In genomic region chr6:165660881-165661415, GRCh38 we compare ENCODE assay signal across 12 cellular contexts. TPM values are rescaled to one million over a fixed set of nuclear protein-coding genes. Genes with fewer than 3 reads are reported as not detected.
DNase-seq lines count a peak whose midpoint lies in the region; ATAC-seq, FAIRE-seq and TF ChIP-seq lines count a peak whose summit lies in the region.
"Had no signal": no experiment of that assay in that cellular context is flagged by ENCODE, and none has a peak within 500 bp of the region (broad histone marks: within the 10 kb centered on the region; RNA-seq: fewer than 3 reads in every experiment).

No MANE protein-coding gene starts in this region.

- no peak for TF ChIP-seq CTCF in neural crest cell (conservative IDR thresholded peaks at IDR 0.05)

- peaks cover 45% of the 10 kb centered on the region for H3K4me1 Mint-ChIP-seq in neural crest cell

- H3K36me3 Mint-ChIP-seq in neural crest cell (ENCODE audit: low read depth): peaks cover 2% of the 10 kb centered on the region
- H3K36me3 Mint-ChIP-seq: naive B cell had no signal

- peak overlapping the region in 1 of 2 donors; percentile 9 for H3K27ac ChIP-seq in esophagus (ENCODE audit: low read depth in 2 of 2, low read length in 1 of 2)
- H3K27ac ChIP-seq: BLaER1 treated with 17β-estradiol and CSF1 and Interleukin-3, amounts not matched to agents 10 nM and 100 nM had no signal

- no peak for FAIRE-seq in urothelium cell line (lab: Jason Lieb, UNC)

- DNase-seq in cardiac septum (ENCODE audit: low spot score) (peak; percentile 84), left ventricle myocardium superior (no peak), neural crest cell (ENCODE audit: low read depth, low spot score) (no peak), urothelium cell line (ENCODE audit: low spot score) (peak; percentile 19), COR-L47 (lab: John Stamatoyannopoulos, UW) (no peak), posterior vena cava (ENCODE audit: low spot score) (no peak)
- DNase-seq: effector memory CD8-positive, alpha-beta T cell; MV-4-11; naive B cell had no signal

- no peaks in the 10 kb centered on the region for H3K36me3 ChIP-seq in esophagus (ENCODE audit: control insufficient read depth in 2 of 2, insufficient read depth in 2 of 2, low read length in 1 of 2)
- H3K36me3 ChIP-seq: BLaER1 treated with 17β-estradiol and CSF1 and Interleukin-3, amounts not matched to agents 10 nM and 100 nM had no signal

- H3K9me3 ChIP-seq in esophagus (ENCODE audit: control insufficient read depth in 2 of 2, insufficient read depth in 1 of 2, low read depth in 1 of 2, low read length in 1 of 2): no peaks in the 10 kb centered on the region

- peak overlapping the region; percentile 90 for H3K4me3 Mint-ChIP-seq in neural crest cell
- H3K4me3 Mint-ChIP-seq: effector memory CD8-positive, alpha-beta T cell had no signal

- H3K9me3 Mint-ChIP-seq in neural crest cell: no peaks in the 10 kb centered on the region
- H3K9me3 Mint-ChIP-seq: effector memory CD8-positive, alpha-beta T cell had no signal

- 0 to 1% methylated on average over 46 to 49 of the region's 49 CpGs for WGBS in esophagus, 2 donors

- H3K27ac Mint-ChIP-seq in neural crest cell (ENCODE audit: unreplicated experiment): peak overlapping the region; percentile 73
- H3K27ac Mint-ChIP-seq: effector memory CD8-positive, alpha-beta T cell; naive B cell had no signal

- intact Hi-C loops in cardiac septum (cut with DNase I) (loop anchor here (5.0 kb wide), 6 partner anchors 41 to 214 kb away; no protein-coding TSS in a partner anchor), left ventricle myocardium superior (cut with micrococcal nuclease) (no loop called here), posterior vena cava (cut with DNase I) (no loop called here)

- peaks cover 34% of the 10 kb centered on the region for H3K27me3 Mint-ChIP-seq in neural crest cell (ENCODE audit: low read depth)

- peak overlapping the region; percentile 38 to 59 for H3K4me3 ChIP-seq in esophagus (ENCODE audit: low read depth in 1 of 2, low read length in 2 of 2)

- peaks cover 4 to 20% of the 10 kb centered on the region in 2 donors for H3K4me1 ChIP-seq in esophagus (ENCODE audit: control insufficient read depth in 2 of 2, insufficient read depth in 2 of 2, low read length in 1 of 2)

- ATAC-seq in left ventricle myocardium superior: no peak
- no peak for ATAC-seq in HG02623 (IDR thresholded peaks at IDR 0.05; ENCODE audit: unreplicated experiment)
- ATAC-seq: effector memory CD8-positive, alpha-beta T cell had no signal

- peaks cover 10 to 22% of the 10 kb centered on the region in 2 donors for H3K27me3 ChIP-seq in esophagus (ENCODE audit: control insufficient read depth in 1 of 2, insufficient read depth in 2 of 2, low read length in 2 of 2)

RNA-seq across cellular contexts. Expression of gene PDE10A, which starts 2.1 kb away (rescaled TPM):
- 25.1 TPM for total RNA-seq in cardiac septum
- total RNA-seq in left ventricle myocardium superior: 9.3 TPM
- under 1 TPM; 0.21 to 0.28 TPM for polyA plus RNA-seq in esophagus
- total RNA-seq in neural crest cell: 23.7 and 26.2 TPM in 2 replicates
- total RNA-seq in posterior vena cava: 10 to 100 TPM; 10.7 to 13.0 TPM

Comparison
In these comparisons a context has a peak if more than half of its experiments do, and no peak if none do; other contexts are left out.
1. DNase-seq: peak in cardiac septum (single experiment) and urothelium cell line (single experiment); none in left ventricle myocardium superior (single experiment), neural crest cell (single experiment), COR-L47 (single experiment) and posterior vena cava (single experiment).